28 cellular contexts compared by ENCODE assay signal in genomic region chr2:227597993-227598392, GRCh38. TPM values are rescaled to one million over a fixed set of nuclear protein-coding genes. Genes with fewer than 3 reads are reported as not detected.
DNase-seq lines count a peak whose midpoint lies in the region; ATAC-seq, FAIRE-seq and TF ChIP-seq lines count a peak whose summit lies in the region.
"Had no signal": no experiment of that assay in that cellular context is flagged by ENCODE, and none has a peak within 500 bp of the region (broad histone marks: within the 10 kb centered on the region; RNA-seq: fewer than 3 reads in every experiment).

No MANE protein-coding gene starts in this region.

- H3K4me3 ChIP-seq in bronchial epithelial cell (ENCODE audit: low read depth, low read length): no peak overlapping the region
- H3K4me3 ChIP-seq in CD8-positive, alpha-beta memory T cell (ENCODE audit: low read length): no peak overlapping the region
- H3K4me3 ChIP-seq: heart left ventricle, thyroid gland had no signal

- CTCF ChIA-PET in CD8-positive, alpha-beta memory T cell (lab: Charles Lee): no interaction called here

- no peaks in the 10 kb centered on the region for H3K36me3 ChIP-seq in bronchial epithelial cell (ENCODE audit: control insufficient read depth, insufficient read depth, low read length)
- no peaks in the 10 kb centered on the region for H3K36me3 ChIP-seq in CD8-positive, alpha-beta memory T cell (ENCODE audit: insufficient read depth, low read length)
- H3K36me3 ChIP-seq: heart left ventricle, thyroid gland had no signal

- H3K9me3 ChIP-seq in CD8-positive, alpha-beta memory T cell (ENCODE audit: low read length): no peaks in the 10 kb centered on the region
- H3K9me3 ChIP-seq: heart left ventricle, thyroid gland had no signal

- TF ChIP-seq CTCF in bronchial epithelial cell (IDR thresholded peaks at IDR 0.05; ENCODE audit: insufficient read depth, low read length, severe bottlenecking): no peak

- H3K27ac Mint-ChIP-seq in CD8-positive, alpha-beta memory T cell: no peak overlapping the region
- H3K27ac Mint-ChIP-seq: activated B cell treated with CpG ODN at 0.5 μM for 24 hours; activated T-helper 1 cell treated with anti-CD3 and anti-CD28 coated beads, Interleukin-12 subunit alpha, Interleukin-12 subunit beta, Interleukin-2, Interleukin-4 antibody, amounts not matched to agents 30 ng/mL and 10 ng/mL and 1 ng/mL, durations not matched to agents 14 hours and 24 hours and 36 hours; natural killer cell treated with Interleukin-12 subunit alpha and Interleukin-12 subunit beta and Interleukin-15 and Interleukin-18, amount 100 ng/mL, for 72 hours; stimulated activated naive CD8-positive, alpha-beta T cell treated with anti-CD3 and anti-CD28 coated beads, Interleukin-15, Interleukin-2, amounts not matched to agents 100 ng/mL and 50 ng/mL, for 24 hours had no signal

- H3K4me1 ChIP-seq in CD8-positive, alpha-beta memory T cell (ENCODE audit: insufficient read depth, low read length): no peaks in the 10 kb centered on the region
- H3K4me1 ChIP-seq: heart left ventricle, thyroid gland had no signal

- H3K36me3 Mint-ChIP-seq in CD8-positive, alpha-beta memory T cell: peaks cover 0 to 1% (median 0%) of the 10 kb centered on the region in 3 donors
- H3K36me3 Mint-ChIP-seq: natural killer cell treated with Interleukin-12 subunit alpha and Interleukin-12 subunit beta and Interleukin-15 and Interleukin-18, amount 100 ng/mL, for 72 hours had no signal

- no peak overlapping the region for H3K27ac ChIP-seq in CD8-positive, alpha-beta memory T cell (ENCODE audit: low read depth, low read length)
- H3K27ac ChIP-seq: epithelial cell of prostate, heart left ventricle, thyroid gland had no signal

- POLR2A ChIA-PET in CD8-positive, alpha-beta memory T cell (lab: Charles Lee): no interaction called here

- H3K27me3 ChIP-seq in bronchial epithelial cell (ENCODE audit: control insufficient read depth, insufficient read depth, low read length): no peaks in the 10 kb centered on the region
- H3K27me3 ChIP-seq in CD8-positive, alpha-beta memory T cell (ENCODE audit: insufficient read depth, low read length, poor library complexity, severe bottlenecking): peaks cover under 1% of the 10 kb centered on the region
- H3K27me3 ChIP-seq: thyroid gland had no signal

- FAIRE-seq in bronchial epithelial cell (lab: Jason Lieb, UNC): no peak

- no peak overlapping the region for H3K4me3 Mint-ChIP-seq in CD8-positive, alpha-beta memory T cell
- H3K4me3 Mint-ChIP-seq: activated B cell treated with CpG ODN at 0.5 μM for 24 hours; activated T-helper 1 cell treated with anti-CD3 and anti-CD28 coated beads, Interleukin-12 subunit alpha, Interleukin-12 subunit beta, Interleukin-2, Interleukin-4 antibody, amounts not matched to agents 30 ng/mL and 10 ng/mL and 1 ng/mL, durations not matched to agents 14 hours and 24 hours and 36 hours; central memory CD8-positive, alpha-beta T cell; natural killer cell treated with Interleukin-12 subunit alpha and Interleukin-12 subunit beta and Interleukin-15 and Interleukin-18, amount 100 ng/mL, for 72 hours; stimulated activated naive CD8-positive, alpha-beta T cell treated with anti-CD3 and anti-CD28 coated beads, Interleukin-15, Interleukin-2, amounts not matched to agents 100 ng/mL and 50 ng/mL, for 24 hours had no signal

- H3K9me3 Mint-ChIP-seq in CD8-positive, alpha-beta memory T cell: peaks cover 0 to 6% (median 0%) of the 10 kb centered on the region in 5 donors
- H3K9me3 Mint-ChIP-seq: activated B cell treated with CpG ODN at 0.5 μM for 24 hours; activated T-helper 1 cell treated with anti-CD3 and anti-CD28 coated beads, Interleukin-12 subunit alpha, Interleukin-12 subunit beta, Interleukin-2, Interleukin-4 antibody, amounts not matched to agents 30 ng/mL and 10 ng/mL and 1 ng/mL, durations not matched to agents 14 hours and 24 hours and 36 hours; central memory CD8-positive, alpha-beta T cell; stimulated activated naive CD8-positive, alpha-beta T cell treated with anti-CD3 and anti-CD28 coated beads, Interleukin-15, Interleukin-2, amounts not matched to agents 100 ng/mL and 50 ng/mL, for 24 hours had no signal

- peaks cover 21 to 49% of the 10 kb centered on the region in 2 donors for H3K27me3 Mint-ChIP-seq in CD8-positive, alpha-beta memory T cell

- ATAC-seq in HG03521 (IDR thresholded peaks at IDR 0.05; ENCODE audit: unreplicated experiment): no peak
- ATAC-seq: heart left ventricle; natural killer cell treated with Interleukin-12 subunit alpha and Interleukin-12 subunit beta and Interleukin-15 and Interleukin-18, amount 100 ng/mL, for 72 hours; right cardiac atrium had no signal

- DNase-seq in EL (peak; percentile 36), LoVo (ENCODE audit: low spot score) (peak; percentile 47), bronchial epithelial cell (ENCODE audit: low read depth) (peak; percentile 48), islet precursor cell (peak; percentile 72), NCI-H2081 treated with DMSO at 0.1 percent for 48 hours (lab: John Stamatoyannopoulos, UW) (no peak), NCI-H524 treated with DMSO at 0.1 percent for 48 hours (lab: John Stamatoyannopoulos, UW) (no peak)
- no peak for DNase-seq in CD8-positive, alpha-beta memory T cell
- DNase-seq: activated B cell treated with CpG ODN at 0.5 μM for 24 hours; activated CD4-positive, alpha-beta T cell treated with anti-CD3 and anti-CD28 coated beads, Interleukin-2, amount 50 U/mL, for 4 hours; activated naive CD4-positive, alpha-beta T cell treated with anti-CD3 and anti-CD28 coated beads, Interleukin-2, amount 50 U/mL, for 16 hours; C1 segment of cervical spinal cord; heart left ventricle; Karpas-422; NCI-H187; NCI-H69; right cardiac atrium; SHP77; T-helper 9 cell; thyroid gland had no signal

- H3K4me1 Mint-ChIP-seq in CD8-positive, alpha-beta memory T cell: no peaks in the 10 kb centered on the region
- H3K4me1 Mint-ChIP-seq: activated B cell treated with CpG ODN at 0.5 μM for 24 hours; central memory CD8-positive, alpha-beta T cell had no signal

RNA-seq across cellular contexts. Expression of gene SCYGR2, which starts 0.7 kb away (rescaled TPM):
- not detected in 2 replicates for total RNA-seq in bronchial epithelial cell
- total RNA-seq in CD8-positive, alpha-beta memory T cell: not detected
- not detected for polyA plus RNA-seq in CD8-positive, alpha-beta memory T cell
- total RNA-seq: activated B cell treated with CpG ODN at 0.5 μM for 24 hours; activated T-helper 1 cell treated with anti-CD3 and anti-CD28 coated beads, Interleukin-12 subunit alpha, Interleukin-12 subunit beta, Interleukin-2, Interleukin-4 antibody, amounts not matched to agents 30 ng/mL and 10 ng/mL and 1 ng/mL, durations not matched to agents 14 hours and 24 hours and 36 hours; heart left ventricle; liver; mononuclear cell; natural killer cell treated with Interleukin-12 subunit alpha and Interleukin-12 subunit beta and Interleukin-15 and Interleukin-18, amount 100 ng/mL, for 72 hours; osteocyte; right cardiac atrium; thyroid gland had no signal
- polyA plus RNA-seq: heart left ventricle, liver, right cardiac atrium had no signal

RNA-seq across cellular contexts. Expression of gene SCYGR3, which starts 16.6 kb away (rescaled TPM):
- total RNA-seq in bronchial epithelial cell: not detected in 2 replicates
- total RNA-seq in CD8-positive, alpha-beta memory T cell: not detected
- polyA plus RNA-seq in CD8-positive, alpha-beta memory T cell: not detected
- total RNA-seq: activated B cell treated with CpG ODN at 0.5 μM for 24 hours; activated T-helper 1 cell treated with anti-CD3 and anti-CD28 coated beads, Interleukin-12 subunit alpha, Interleukin-12 subunit beta, Interleukin-2, Interleukin-4 antibody, amounts not matched to agents 30 ng/mL and 10 ng/mL and 1 ng/mL, durations not matched to agents 14 hours and 24 hours and 36 hours; heart left ventricle; liver; mononuclear cell; natural killer cell treated with Interleukin-12 subunit alpha and Interleukin-12 subunit beta and Interleukin-15 and Interleukin-18, amount 100 ng/mL, for 72 hours; osteocyte; right cardiac atrium; thyroid gland had no signal
- polyA plus RNA-seq: heart left ventricle, liver, right cardiac atrium had no signal

RNA-seq across cellular contexts. Expression of gene SCYGR4, which starts 19.3 kb away (rescaled TPM):
- total RNA-seq in bronchial epithelial cell: not detected in 2 replicates
- total RNA-seq in CD8-positive, alpha-beta memory T cell: not detected
- not detected for polyA plus RNA-seq in CD8-positive, alpha-beta memory T cell
- total RNA-seq: activated B cell treated with CpG ODN at 0.5 μM for 24 hours; activated T-helper 1 cell treated with anti-CD3 and anti-CD28 coated beads, Interleukin-12 subunit alpha, Interleukin-12 subunit beta, Interleukin-2, Interleukin-4 antibody, amounts not matched to agents 30 ng/mL and 10 ng/mL and 1 ng/mL, durations not matched to agents 14 hours and 24 hours and 36 hours; heart left ventricle; liver; mononuclear cell; natural killer cell treated with Interleukin-12 subunit alpha and Interleukin-12 subunit beta and Interleukin-15 and Interleukin-18, amount 100 ng/mL, for 72 hours; osteocyte; right cardiac atrium; thyroid gland had no signal
- polyA plus RNA-seq: heart left ventricle, liver, right cardiac atrium had no signal

Comparison
In these comparisons a context has a peak if more than half of its experiments do, and no peak if none do; other contexts are left out.
1. DNase-seq: peak in EL (single experiment), LoVo (single experiment), bronchial epithelial cell (single experiment) and islet precursor cell (single experiment); none in CD8-positive, alpha-beta memory T cell (0 of 5), NCI-H2081 treated with DMSO at 0.1 percent for 48 hours (single experiment) and NCI-H524 treated with DMSO at 0.1 percent for 48 hours (single experiment).